ENCODE assay signal across 8 cellular contexts in genomic region chr17:29148257-29148789, GRCh38. TPM values are rescaled to one million over a fixed set of nuclear protein-coding genes. Genes with fewer than 3 reads are reported as not detected.
DNase-seq lines count a peak whose midpoint lies in the region; ATAC-seq and TF ChIP-seq lines count a peak whose summit lies in the region.

No MANE protein-coding gene starts in this region.

- peak overlapping the region; percentile 85 for H3K4me3 Mint-ChIP-seq in memory B cell

- H3K27me3 ChIP-seq in left ventricle myocardium inferior (ENCODE audit: low read depth) (no peaks in the 10 kb centered on the region), adipocyte (replicated peaks; ENCODE audit: control insufficient read depth, insufficient read depth, low read length) (no peaks in the 10 kb centered on the region), uterus (no peaks in the 10 kb centered on the region)

- H3K9me3 Mint-ChIP-seq in memory B cell = no peaks in the 10 kb centered on the region

- no peak for TF ChIP-seq POLR2A in uterus (IDR thresholded peaks at IDR 0.05)

- no peaks in the 10 kb centered on the region for H3K27me3 Mint-ChIP-seq in memory B cell

- H3K4me1 Mint-ChIP-seq in memory B cell = peaks cover 38% of the 10 kb centered on the region

- H3K9me3 ChIP-seq in left ventricle myocardium inferior (replicated peaks) (no peaks in the 10 kb centered on the region), adipocyte (ENCODE audit: control insufficient read depth, low read length) (no peaks in the 10 kb centered on the region), uterus (no peaks in the 10 kb centered on the region)

- peak overlapping the region; percentile 92 for H3K27ac Mint-ChIP-seq in memory B cell

- H3K4me3 ChIP-seq in left ventricle myocardium inferior (peak overlapping the region; percentile 70), adipocyte (ENCODE audit: low read length) (peak overlapping the region; percentile 77), uterus (peak overlapping the region; percentile 37 to 39)

- H3K36me3 ChIP-seq in left ventricle myocardium inferior (no peaks in the 10 kb centered on the region), adipocyte (ENCODE audit: control insufficient read depth, insufficient read depth, low read length, severe bottlenecking) (no peaks in the 10 kb centered on the region), uterus (no peaks in the 10 kb centered on the region)

- intact Hi-C loops in left ventricle myocardium inferior (cut with micrococcal nuclease) = loop anchor here (5.0 to 10.0 kb wide), 2 partner anchors 69 to 146 kb away; partner anchors contain the start of gene NUFIP2
- intact Hi-C loops in left cardiac atrium (cut with DNase I) = loop anchor here (2.0 to 5.0 kb wide), 2 partner anchors 30 to 144 kb away; partner anchors contain the start of gene NUFIP2 (in 1 of the 2)
- intact Hi-C loops in uterus (cut with DNase I; ENCODE audit: low total_unique reads) = loop anchor here (10.0 kb wide), 1 partner anchor 146 kb away; the partner anchor contains the start of gene NUFIP2

- peak overlapping the region; percentile 84 for H3K9ac ChIP-seq in adipocyte (ENCODE audit: low read length)

- ATAC-seq in left cardiac atrium (no peak), memory B cell (ENCODE audit: low read depth) (no peak), HG03571 (IDR thresholded peaks at IDR 0.05; ENCODE audit: unreplicated experiment) (no peak), GM19452 (IDR thresholded peaks at IDR 0.05; ENCODE audit: unreplicated experiment) (no peak)

- no peaks in the 10 kb centered on the region for H3K36me3 Mint-ChIP-seq in memory B cell

- peak overlapping the region; percentile 81 for H3K27ac ChIP-seq in left ventricle myocardium inferior (replicated peaks)
- peak overlapping the region; percentile 85 to 86 for H3K27ac ChIP-seq in uterus

- H3K4me1 ChIP-seq in left ventricle myocardium inferior (peaks cover 66% of the 10 kb centered on the region), adipocyte (ENCODE audit: control insufficient read depth, insufficient read depth, low read length) (peaks cover 21% of the 10 kb centered on the region), uterus (peaks cover 0 to 3% of the 10 kb centered on the region in 2 donors)

- DNase-seq in left ventricle myocardium inferior (no peak), left cardiac atrium (no peak), adipocyte (ENCODE audit: low read depth) (no peak), memory B cell (ENCODE audit: low spot score in 2 of 2) (no peak), uterus (no peak), iPS-NIHi11 (ENCODE audit: low spot score) (no peak)

- TF ChIP-seq CTCF in left ventricle myocardium inferior (IDR thresholded peaks at IDR 0.05; ENCODE audit: borderline replicate concordance) (no peak), uterus (IDR thresholded peaks at IDR 0.05) (no peak)

RNA-seq across cellular contexts. Expression of gene MYO18A, which starts 31.9 kb away (rescaled TPM):
- 397 TPM for total RNA-seq in left ventricle myocardium inferior
- total RNA-seq in left cardiac atrium = 100 to 1,000 TPM; 179 to 190 TPM
- total RNA-seq in uterus = 100 to 1,000 TPM in 1 of 4 donors, 10 to 100 TPM in 3; 33.2 to 104 (median 59.3) TPM
